ENCODE assay signal across 8 cellular contexts in genomic region chr3:190321789-190322603, GRCh38. TPM values are rescaled to one million over a fixed set of nuclear protein-coding genes. Genes with fewer than 3 reads are reported as not detected.
DNase-seq lines count a peak whose midpoint lies in the region; ATAC-seq and TF ChIP-seq lines count a peak whose summit lies in the region.

CLDN1 (minus strand) TSS chr3:190322446; CDS start chr3:190322206, 240 bp downstream.

- no peak within 1 kb of the TSS for H3K9ac ChIP-seq in Karpas-422 (ENCODE audit: low read length)

- no peak within 1 kb of the TSS for H3K4me3 ChIP-seq in Karpas-422 (ENCODE audit: low read length)

- no peaks in the 10 kb centered on the region for H3K9me2 ChIP-seq in Karpas-422 (replicated peaks; ENCODE audit: insufficient read depth, low read length)

- no peak within 1 kb of the TSS for H3K27ac ChIP-seq in Karpas-422 (ENCODE audit: low read length)

- ATAC-seq in GM18505 (IDR thresholded peaks at IDR 0.05; ENCODE audit: unreplicated experiment) = peak; percentile 91
- ATAC-seq in HG02852 (IDR thresholded peaks at IDR 0.05; ENCODE audit: unreplicated experiment) = peak; percentile 82

- no peak within 1 kb of the TSS for H3K4me2 ChIP-seq in Karpas-422 (ENCODE audit: low read depth, low read length, poor library complexity, severe bottlenecking)

- no peaks in the 10 kb centered on the region for H4K20me1 ChIP-seq in Karpas-422 (ENCODE audit: insufficient read depth, low read depth, low read length)

- no peaks in the 10 kb centered on the region; the same call in 1 of the 2 replicates for H3K9me3 ChIP-seq in Karpas-422 (ENCODE audit: low read length)

- no peaks in the 10 kb centered on the region for H3K27me3 ChIP-seq in Karpas-422 (ENCODE audit: low read length)

- no peak for TF ChIP-seq POLR2A in GM18505 (IDR thresholded peaks at IDR 0.05; ENCODE audit: borderline replicate concordance, extremely low read depth, insufficient read depth, insufficient read length)

- H3K36me3 ChIP-seq in Karpas-422 (ENCODE audit: insufficient read depth, low read length) = no peaks in the 10 kb centered on the region

- DNase-seq in NCI-H1694 treated with DMSO at 0.1 percent for 48 hours (lab: John Stamatoyannopoulos, UW) (peak; percentile 24), cerebellar cortex (ENCODE audit: low spot score) (peak; percentile 33), iris pigment epithelial cell (ENCODE audit: low read depth) (peak; percentile 77), Karpas-422 (no peak)
- peak; percentile 78 for DNase-seq in activated CD4-positive, CD25-positive, alpha-beta regulatory T cell treated with anti-CD3 and anti-CD28 coated beads, Interleukin-2, amount 50 U/mL, for 72 hours
- peak; percentile 51 to 62 for DNase-seq in stimulated activated CD4-positive, alpha-beta T cell treated with anti-CD3 and anti-CD28 coated beads, Interleukin-12 subunit alpha, Interleukin-12 subunit beta, amount 100 ng/mL, for 24 hours (ENCODE audit: low read depth in 2 of 2)

- H3K79me2 ChIP-seq in Karpas-422 (ENCODE audit: low read length) = no peaks in the 10 kb centered on the region

- no peak within 1 kb of the TSS for H2AFZ ChIP-seq in Karpas-422 (ENCODE audit: low read length)

- H3K4me1 ChIP-seq in Karpas-422 (ENCODE audit: low read length) = no peaks in the 10 kb centered on the region

RNA-seq across cellular contexts. Expression of gene CLDN1, which starts in this region (rescaled TPM):
- not detected in 2 replicates for total RNA-seq in Karpas-422 (2014; rRNA removed; shearing (Covaris generic); ENCODE audit: low replicate concordance)
